ENCODE assay signal across 1 cellular context in genomic region chr22:41798736-41799135, GRCh38.
TF ChIP-seq lines count a peak whose summit lies in the region.

No MANE protein-coding gene starts in this region.

TF ChIP-seq in GM12878, 131 proteins besides CTCF, POLR2A, EP300 and RAD21:
- TF ChIP-seq CHD2 (IDR thresholded peaks at IDR 0.05; ENCODE audit: borderline replicate concordance, low read depth, low read length) (no peak), SIX5 (IDR thresholded peaks at IDR 0.05; ENCODE audit: low read depth, low read length, severe bottlenecking) (no peak), ZNF687 (IDR thresholded peaks at IDR 0.05) (no peak), ETV6 (conservative IDR thresholded peaks at IDR 0.05 in 1 of 2, IDR thresholded peaks at IDR 0.05 in 1 of 2; ENCODE audit: borderline replicate concordance in 1 of 2, low read depth in 1 of 2) (no peak), ZBED1 (IDR thresholded peaks at IDR 0.05; ENCODE audit: borderline replicate concordance) (no peak), SIN3A (IDR thresholded peaks at IDR 0.05; ENCODE audit: low read depth, low read length) (no peak), PBX3 (IDR thresholded peaks at IDR 0.05; ENCODE audit: insufficient replicate concordance, low read depth, low read length) (no peak), MEF2A (IDR thresholded peaks at IDR 0.05; ENCODE audit: insufficient read depth, low read depth, low read length) (no peak), YY1 (IDR thresholded peaks at IDR 0.05; ENCODE audit: low read depth, low read length) (no peak), HDGF (IDR thresholded peaks at IDR 0.05) (no peak), ZNF24 (IDR thresholded peaks at IDR 0.05) (no peak)
